ENCODE assay signal across 9 cellular contexts in genomic region chr13:36418022-36418805, GRCh38. TPM values are rescaled to one million over a fixed set of nuclear protein-coding genes. Genes with fewer than 3 reads are reported as not detected.
DNase-seq lines count a peak whose midpoint lies in the region; ATAC-seq, FAIRE-seq and TF ChIP-seq lines count a peak whose summit lies in the region.
"Had no signal": no experiment of that assay in that cellular context is flagged by ENCODE, and none has a peak within 500 bp of the region (broad histone marks: within the 10 kb centered on the region; RNA-seq: fewer than 3 reads in every experiment).

No MANE protein-coding gene starts in this region.

- H3K4me1 Mint-ChIP-seq in activated CD8-positive, alpha-beta T cell treated with anti-CD3 and anti-CD28 coated beads for 36 hours (ENCODE audit: low read depth): peaks cover 16% of the 10 kb centered on the region
- peaks cover 6% of the 10 kb centered on the region for H3K4me1 Mint-ChIP-seq in Caco-2 (ENCODE audit: low read depth, unreplicated experiment)

- DNase-seq in activated CD8-positive, alpha-beta T cell treated with anti-CD3 and anti-CD28 coated beads for 36 hours: no peak
- peak; percentile 83 for DNase-seq in myocyte (ENCODE audit: low read depth)
- DNase-seq in Caco-2: no peak
- no peak for DNase-seq in frontal cortex (ENCODE audit: low spot score in 2 of 2)
- no peak for DNase-seq in stimulated activated CD4-positive, alpha-beta T cell treated with anti-CD3 and anti-CD28 coated beads, Interleukin-2, amount 100 ng/mL, for 24 hours

- H3K27me3 Mint-ChIP-seq in activated CD8-positive, alpha-beta T cell treated with anti-CD3 and anti-CD28 coated beads for 36 hours: peaks cover 45% of the 10 kb centered on the region
- no peaks in the 10 kb centered on the region for H3K27me3 Mint-ChIP-seq in Caco-2 (ENCODE audit: insufficient read depth, unreplicated experiment)

- peaks cover 2% of the 10 kb centered on the region for H3K9me3 Mint-ChIP-seq in activated CD8-positive, alpha-beta T cell treated with anti-CD3 and anti-CD28 coated beads for 36 hours
- no peaks in the 10 kb centered on the region for H3K9me3 Mint-ChIP-seq in Caco-2 (ENCODE audit: unreplicated experiment)

- peaks cover 17% of the 10 kb centered on the region for H3K9me3 ChIP-seq in BLaER1
- H3K9me3 ChIP-seq in Caco-2: no peaks in the 10 kb centered on the region; the same call in 1 of the 2 replicates

- no peak overlapping the region for H3K4me3 Mint-ChIP-seq in activated CD8-positive, alpha-beta T cell treated with anti-CD3 and anti-CD28 coated beads for 36 hours
- H3K4me3 Mint-ChIP-seq in Caco-2 (ENCODE audit: unreplicated experiment): no peak overlapping the region

- no peak for FAIRE-seq in frontal cortex (lab: Jason Lieb, UNC)
- FAIRE-seq: colon had no signal

- H3K4me1 ChIP-seq in BLaER1: peaks cover 39% of the 10 kb centered on the region
- no peaks in the 10 kb centered on the region for H3K4me1 ChIP-seq in Caco-2

- POLR2A ChIA-PET in activated CD8-positive, alpha-beta T cell treated with anti-CD3 and anti-CD28 coated beads for 36 hours (lab: Charles Lee): no interaction called here
- POLR2A ChIA-PET in Caco-2 (lab: Charles Lee): no interaction called here

- H3K36me3 Mint-ChIP-seq in activated CD8-positive, alpha-beta T cell treated with anti-CD3 and anti-CD28 coated beads for 36 hours (ENCODE audit: low read depth): no peaks in the 10 kb centered on the region
- H3K36me3 Mint-ChIP-seq in Caco-2 (ENCODE audit: insufficient read depth, unreplicated experiment): no peaks in the 10 kb centered on the region

- no peaks in the 10 kb centered on the region for H3K27me3 ChIP-seq in BLaER1
- no peaks in the 10 kb centered on the region for H3K27me3 ChIP-seq in Caco-2 (replicated peaks; ENCODE audit: control insufficient read depth, insufficient read depth, low read length)

- H3K36me3 ChIP-seq in BLaER1 (no peaks in the 10 kb centered on the region), Caco-2 (ENCODE audit: control insufficient read depth, insufficient read depth, low read length) (no peaks in the 10 kb centered on the region)

- no peak overlapping the region for H3K27ac Mint-ChIP-seq in activated CD8-positive, alpha-beta T cell treated with anti-CD3 and anti-CD28 coated beads for 36 hours
- H3K27ac Mint-ChIP-seq in Caco-2 (ENCODE audit: unreplicated experiment): no peak overlapping the region

- no peak for TF ChIP-seq CTCF in activated CD8-positive, alpha-beta T cell treated with anti-CD3 and anti-CD28 coated beads for 36 hours (IDR thresholded peaks at IDR 0.05)
- no peak for TF ChIP-seq CTCF in Caco-2 (IDR thresholded peaks at IDR 0.05; ENCODE audit: insufficient read depth in 1 of 2, low read depth in 1 of 2, low read length in 1 of 2, severe bottlenecking in 1 of 2, unreplicated experiment in 1 of 2)

- CTCF ChIA-PET in activated CD8-positive, alpha-beta T cell treated with anti-CD3 and anti-CD28 coated beads for 36 hours (lab: Charles Lee): interaction anchor here (0.6 to 5.7 kb wide), 9 partner anchors 8 to 318 kb away, joined by 3 to 34 read pairs (median 3); partner anchors contain the start of gene CCNA1
- CTCF ChIA-PET in Caco-2 (lab: Charles Lee): interaction anchor here (1.7 kb wide), 1 partner anchor 318 kb away, joined by 4 read pairs; no protein-coding TSS in a partner anchor

- H3K4me3 ChIP-seq in BLaER1 (no peak overlapping the region), Caco-2 (ENCODE audit: low read depth, low read length) (no peak overlapping the region)

- intact Hi-C loops in activated CD8-positive, alpha-beta T cell treated with anti-CD3 and anti-CD28 coated beads for 36 hours (cut with micrococcal nuclease): no loop called here
- intact Hi-C loops in Caco-2 (cut with micrococcal nuclease; ENCODE audit: unreplicated experiment): no loop called here

- ATAC-seq in GM21381 (IDR thresholded peaks at IDR 0.05; ENCODE audit: unreplicated experiment): peak; percentile 90
- peak; percentile 88 for ATAC-seq in HG03565 (IDR thresholded peaks at IDR 0.05; ENCODE audit: unreplicated experiment)
- ATAC-seq in activated CD8-positive, alpha-beta T cell treated with anti-CD3 and anti-CD28 coated beads for 36 hours: peak; percentile 65

- no peaks in the 10 kb centered on the region for H4K20me1 ChIP-seq in BLaER1

- peak overlapping the region; percentile 39; the same call in 1 of the 2 replicates for H3K9ac ChIP-seq in BLaER1

- peak overlapping the region; percentile 58 for H3K4me2 ChIP-seq in BLaER1

- no TSS peak for BruUV-seq in Caco-2 (replicated peaks; lab: Mats Ljungman, UMichigan)

- H3K27ac ChIP-seq in BLaER1: peak overlapping the region; percentile 69

RNA-seq across cellular contexts. Expression of gene CCNA1, which starts 14.1 kb away (rescaled TPM):
- not detected for total RNA-seq in activated CD8-positive, alpha-beta T cell treated with anti-CD3 and anti-CD28 coated beads for 36 hours
- total RNA-seq in myocyte (0.47 and 1.3 TPM in 2 replicates), Caco-2 (2022) (not detected in 2 replicates), frontal cortex (10.2 TPM)
- polyA plus RNA-seq in myocyte (2012): 0.19 TPM
